In genomic region chr16:6732166-6732565, GRCh38 we compare ENCODE assay signal across 31 cellular contexts.
"Had no signal": no experiment of that assay in that cellular context is flagged by ENCODE, and none has a peak within 500 bp of the region (broad histone marks: within the 10 kb centered on the region; RNA-seq: fewer than 3 reads in every experiment).

No MANE protein-coding gene starts in this region.

- H3K36me3 ChIP-seq: ascending aorta, cardiac muscle cell, MG63, SJCRH30 had no signal

- H3K9me3 ChIP-seq: ascending aorta, MG63, SJCRH30 had no signal

- H3K4me3 ChIP-seq: ascending aorta, cardiac muscle cell, MG63, SJCRH30, SK-N-MC had no signal

- H3K27ac Mint-ChIP-seq: activated CD4-positive, alpha-beta T cell treated with anti-CD3 and anti-CD28 coated beads, Interleukin-2, amount 10 ng/mL, durations not matched to agents 24 days and 14 days; activated CD8-positive, alpha-beta T cell treated with anti-CD3 and anti-CD28 coated beads for 36 hours; activated naive CD4-positive, alpha-beta T cell treated with anti-CD3 and anti-CD28 coated beads, Interleukin-2, amount 50 U/mL, for 24 hours; activated naive CD8-positive, alpha-beta T cell treated with anti-CD3 and anti-CD28 coated beads, Interleukin-2, amount 10 ng/mL, durations not matched to agents 7 days and 5 days; activated T-cell treated with anti-CD3 and anti-CD28 coated beads, Interleukin-2, amount 50 U/mL, for 24 hours; activated T-helper 2 cell treated with anti-CD3 and anti-CD28 coated beads, Interferon-gamma antibody, Interleukin-2, Interleukin-4, amounts not matched to agents 10 μg/mL and 5 μg/mL and 100 μg/mL, durations not matched to agents 14 hours and 24 hours and 36 hours; T-helper 1 cell treated with Interleukin-12 subunit alpha and Interleukin-12 subunit beta and Interleukin-4 antibody, amounts not matched to agents 30 μg/mL and 1 μg/mL, for 36 hours; T-helper 2 cell treated with Interferon-gamma antibody and Interleukin-4, amounts not matched to agents 5 μg/mL and 100 μg/mL, for 36 hours had no signal

- H3K27me3 Mint-ChIP-seq: activated CD4-positive, alpha-beta T cell treated with anti-CD3 and anti-CD28 coated beads, Interleukin-2, amount 10 ng/mL, durations not matched to agents 24 days and 14 days; activated CD8-positive, alpha-beta T cell treated with anti-CD3 and anti-CD28 coated beads for 36 hours; activated naive CD4-positive, alpha-beta T cell treated with anti-CD3 and anti-CD28 coated beads, Interleukin-2, amount 50 U/mL, for 24 hours; activated naive CD8-positive, alpha-beta T cell treated with anti-CD3 and anti-CD28 coated beads, Interleukin-2, amount 10 ng/mL, durations not matched to agents 7 days and 5 days; activated T-cell treated with anti-CD3 and anti-CD28 coated beads, Interleukin-2, amount 50 U/mL, for 24 hours; central memory CD8-positive, alpha-beta T cell had no signal

- H3K36me3 Mint-ChIP-seq: activated naive CD4-positive, alpha-beta T cell treated with anti-CD3 and anti-CD28 coated beads, Interleukin-2, amount 50 U/mL, for 24 hours; activated naive CD8-positive, alpha-beta T cell treated with anti-CD3 and anti-CD28 coated beads, Interleukin-2, amount 10 ng/mL, durations not matched to agents 7 days and 5 days had no signal

- H3K27me3 ChIP-seq: ascending aorta, MG63, SJCRH30 had no signal

- H3K4me1 ChIP-seq: ascending aorta, SJCRH30 had no signal

- H3K4me3 Mint-ChIP-seq: activated CD4-positive, alpha-beta T cell treated with anti-CD3 and anti-CD28 coated beads, Interleukin-2, amount 10 ng/mL, durations not matched to agents 24 days and 14 days; activated CD8-positive, alpha-beta T cell treated with anti-CD3 and anti-CD28 coated beads for 36 hours; activated naive CD4-positive, alpha-beta T cell treated with anti-CD3 and anti-CD28 coated beads, Interleukin-2, amount 50 U/mL, for 24 hours; activated naive CD8-positive, alpha-beta T cell treated with anti-CD3 and anti-CD28 coated beads, Interleukin-2, amount 10 ng/mL, durations not matched to agents 7 days and 5 days; activated T-cell treated with anti-CD3 and anti-CD28 coated beads, Interleukin-2, amount 50 U/mL, for 24 hours; central memory CD8-positive, alpha-beta T cell; T-helper 1 cell treated with Interleukin-12 subunit alpha and Interleukin-12 subunit beta and Interleukin-4 antibody, amounts not matched to agents 30 μg/mL and 1 μg/mL, for 36 hours; T-helper 2 cell treated with Interferon-gamma antibody and Interleukin-4, amounts not matched to agents 5 μg/mL and 100 μg/mL, for 36 hours had no signal

- FAIRE-seq: TTC549 had no signal

- H3K9me3 Mint-ChIP-seq: activated naive CD4-positive, alpha-beta T cell treated with anti-CD3 and anti-CD28 coated beads, Interleukin-2, amount 50 U/mL, for 24 hours had no signal

- H3K4me1 Mint-ChIP-seq: activated CD4-positive, alpha-beta T cell treated with anti-CD3 and anti-CD28 coated beads, Interleukin-2, amount 10 ng/mL, durations not matched to agents 24 days and 14 days; activated naive CD4-positive, alpha-beta T cell treated with anti-CD3 and anti-CD28 coated beads, Interleukin-2, amount 50 U/mL, for 24 hours; activated naive CD8-positive, alpha-beta T cell treated with anti-CD3 and anti-CD28 coated beads, Interleukin-2, amount 10 ng/mL, durations not matched to agents 7 days and 5 days; central memory CD8-positive, alpha-beta T cell had no signal

- H3K27ac ChIP-seq: ascending aorta, cardiac muscle cell, SJCRH30, SK-N-MC had no signal

- DNase-seq: activated CD4-positive, alpha-beta T cell treated with anti-CD3 and anti-CD28 coated beads, Interleukin-2, amount 10 ng/mL, durations not matched to agents 24 days and 14 days; activated CD4-positive, alpha-beta T cell treated with anti-CD3 and anti-CD28 coated beads, Interleukin-2, amount 50 U/mL, for 4 hours; activated CD8-positive, alpha-beta T cell treated with anti-CD3 and anti-CD28 coated beads for 36 hours; activated gamma-delta T cell; activated naive CD4-positive, alpha-beta T cell treated with Interleukin-2 at 50 U/mL for 16 hours; activated naive CD8-positive, alpha-beta T cell treated with anti-CD3 and anti-CD28 coated beads, Interleukin-2, amount 10 ng/mL, durations not matched to agents 7 days and 5 days; activated T-cell treated with anti-CD3 and anti-CD28 coated beads, Interleukin-2, amount 50 U/mL, for 24 hours; amygdala; Karpas-422; KBM-7; MG63; NCI-H1048; NCI-H1105 treated with DMSO at 0.1 percent for 48 hours; NCI-H1436; NCI-H187; NCI-H2029 treated with DMSO at 0.1 percent for 48 hours; NCI-H2107; NCI-H2171; NCI-H510A treated with DMSO at 0.1 percent for 48 hours; NCI-H526 treated with DMSO at 0.1 percent for 48 hours; SHP77; SJCRH30 had no signal
